In the genomic region with DNA sequence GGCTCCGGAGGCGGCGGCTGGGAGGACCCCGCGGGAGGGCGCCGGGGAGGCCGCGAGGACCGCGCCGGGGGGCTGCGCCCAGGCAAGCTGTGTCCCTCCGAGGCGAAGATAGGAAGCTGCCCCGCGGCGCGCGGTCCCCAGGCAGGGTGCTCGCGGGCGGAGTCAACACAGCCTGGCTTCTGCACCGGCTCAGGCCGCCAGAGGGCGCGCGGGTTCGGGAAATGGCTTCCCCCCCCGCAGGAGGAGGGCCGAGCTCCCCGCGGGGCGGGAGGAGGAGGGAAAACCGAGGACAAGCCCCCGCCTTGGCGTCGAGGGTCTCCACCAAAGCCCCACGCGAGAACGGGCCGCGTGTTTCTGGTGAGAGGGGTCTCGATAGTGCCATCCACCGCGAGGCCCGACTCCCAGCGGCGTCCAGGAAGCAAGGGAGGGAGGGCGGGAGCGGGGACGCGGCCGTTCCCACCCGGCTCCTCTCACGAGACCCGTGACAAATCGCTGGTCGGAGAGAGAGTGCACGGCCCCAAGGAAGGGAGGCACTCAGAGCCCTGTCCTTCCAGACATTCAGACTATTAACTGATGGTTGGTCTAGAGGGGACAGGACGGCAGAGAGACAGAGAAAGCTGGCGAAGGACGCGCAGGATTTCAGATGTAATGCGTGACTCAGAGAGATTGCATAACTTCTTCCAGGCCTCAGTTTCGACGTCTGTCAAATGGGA, we compare ENCODE assay signal across 1 cellular context.
A peak's percentile ranks its signal among the peaks of the same experiment; 100 is the strongest.
TF ChIP-seq lines count a peak whose summit lies in the region.

No MANE protein-coding gene starts in this region.

TF ChIP-seq in HepG2, 621 proteins besides CTCF, POLR2A, EP300 and RAD21 (continued from another document and continues in another):
- no peak for TF ChIP-seq NFYC (CRISPR knock-in tag; IDR thresholded peaks at IDR 0.05)
- no peak for TF ChIP-seq ZFP36L1 (CRISPR knock-in tag; IDR thresholded peaks at IDR 0.05)
- no peak for TF ChIP-seq ZNF570 (CRISPR knock-in tag; IDR thresholded peaks at IDR 0.05; ENCODE audit: borderline replicate concordance)
- TF ChIP-seq ZNF574 (CRISPR knock-in tag; IDR thresholded peaks at IDR 0.05): peak; percentile 70
- TF ChIP-seq TERF1 (CRISPR knock-in tag; IDR thresholded peaks at IDR 0.05): no peak
- TF ChIP-seq NFRKB (IDR thresholded peaks at IDR 0.05): no peak
- TF ChIP-seq BRF2 (CRISPR knock-in tag; IDR thresholded peaks at IDR 0.05): 0 out of 2 replicates have a peak, but pooled peaks have one; percentile 27
- TF ChIP-seq ZNF121 (CRISPR knock-in tag; IDR thresholded peaks at IDR 0.05): peak; percentile 33; the same call in 1 of the 2 replicates
- TF ChIP-seq ZNF609 (CRISPR knock-in tag; IDR thresholded peaks at IDR 0.05; ENCODE audit: borderline replicate concordance): peak; percentile 78; the same call in 1 of the 2 replicates
- no peak for TF ChIP-seq ZNF577 (CRISPR knock-in tag; IDR thresholded peaks at IDR 0.05; ENCODE audit: borderline replicate concordance, low read depth)
- peak; percentile 96 for TF ChIP-seq RBM39 (IDR thresholded peaks at IDR 0.05; ENCODE audit: low read depth, low read length, poor library complexity, severe bottlenecking)
- TF ChIP-seq FOXJ3 (CRISPR knock-in tag; IDR thresholded peaks at IDR 0.05; ENCODE audit: borderline replicate concordance): no peak
- TF ChIP-seq DZIP1 (CRISPR knock-in tag; IDR thresholded peaks at IDR 0.05): no peak
- TF ChIP-seq YEATS4 (CRISPR knock-in tag; IDR thresholded peaks at IDR 0.05; ENCODE audit: borderline replicate concordance): peak; percentile 29; the same call in 1 of the 2 replicates
- TF ChIP-seq ZNF253 (CRISPR knock-in tag; IDR thresholded peaks at IDR 0.05; ENCODE audit: borderline replicate concordance): no peak
- peak; percentile 94 for TF ChIP-seq SALL2 (CRISPR knock-in tag; IDR thresholded peaks at IDR 0.05)
- TF ChIP-seq CEBPB (IDR thresholded peaks at IDR 0.05; ENCODE audit: borderline replicate concordance, low read depth, low read length): peak; percentile 78
- TF ChIP-seq ZNF207 (IDR thresholded peaks at IDR 0.05; ENCODE audit: borderline replicate concordance): no peak
- peak; percentile 67 for TF ChIP-seq FOXO1 (CRISPR knock-in tag; IDR thresholded peaks at IDR 0.05)
- TF ChIP-seq BCL6 (CRISPR knock-in tag; IDR thresholded peaks at IDR 0.05): peak; percentile 59
- peak; percentile 73; the same call in 1 of the 2 replicates for TF ChIP-seq ZNF350 (CRISPR knock-in tag; IDR thresholded peaks at IDR 0.05; ENCODE audit: borderline replicate concordance, low read depth)
- TF ChIP-seq MAF1 (CRISPR knock-in tag; IDR thresholded peaks at IDR 0.05; ENCODE audit: borderline replicate concordance): peak; percentile 53; the same call in 1 of the 2 replicates
- no peak for TF ChIP-seq ZBTB40 (IDR thresholded peaks at IDR 0.05)
- TF ChIP-seq ZBTB40 (CRISPR knock-in tag; IDR thresholded peaks at IDR 0.05): no peak
- no peak for TF ChIP-seq SRSF9 (IDR thresholded peaks at IDR 0.05; ENCODE audit: borderline replicate concordance, insufficient read depth, low read depth, low read length, poor library complexity, severe bottlenecking)
- no peak for TF ChIP-seq KLF9 (CRISPR knock-in tag; IDR thresholded peaks at IDR 0.05; ENCODE audit: low read depth)
